Comparison of ENCODE assay signal across 2 cellular contexts in the genomic region with DNA sequence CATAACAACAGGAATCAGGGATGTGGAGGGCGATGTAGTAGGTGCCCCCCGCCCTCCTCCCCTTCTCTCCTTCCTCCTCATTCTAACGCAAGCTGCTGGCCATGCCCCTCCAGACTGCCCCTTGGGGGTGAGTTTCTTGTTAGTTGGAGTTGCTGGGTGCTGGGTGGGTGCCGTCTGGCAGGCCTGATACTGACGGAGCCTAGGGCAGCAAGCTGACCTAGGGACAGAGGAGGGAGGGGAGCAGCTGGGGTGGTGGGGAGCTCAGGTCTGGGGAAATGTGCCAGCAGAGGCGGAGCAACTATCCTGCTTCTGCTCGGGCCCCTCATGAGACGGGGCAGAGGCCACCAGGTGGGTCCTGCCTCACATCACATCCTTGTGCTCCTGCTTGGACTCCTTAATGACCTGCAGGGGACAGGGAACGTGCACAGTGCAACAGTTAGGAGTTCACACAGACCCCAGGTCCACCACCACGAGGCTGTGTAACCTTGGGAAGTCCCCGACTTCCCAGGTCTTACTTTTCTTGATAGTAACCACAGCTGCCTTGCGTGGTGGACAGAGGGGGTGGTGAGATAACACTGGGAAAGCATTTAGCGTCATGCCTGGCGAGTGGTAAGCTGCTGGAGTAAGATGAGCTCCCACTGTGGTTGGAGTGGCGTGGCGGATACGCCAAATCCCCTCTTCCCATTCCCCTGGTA.
TF ChIP-seq lines count a peak whose summit lies in the region.

No MANE protein-coding gene starts in this region.

TF ChIP-seq in K562, 482 proteins besides CTCF, POLR2A, EP300 and RAD21 (continues in another document):
- TF ChIP-seq, protein P1, sequence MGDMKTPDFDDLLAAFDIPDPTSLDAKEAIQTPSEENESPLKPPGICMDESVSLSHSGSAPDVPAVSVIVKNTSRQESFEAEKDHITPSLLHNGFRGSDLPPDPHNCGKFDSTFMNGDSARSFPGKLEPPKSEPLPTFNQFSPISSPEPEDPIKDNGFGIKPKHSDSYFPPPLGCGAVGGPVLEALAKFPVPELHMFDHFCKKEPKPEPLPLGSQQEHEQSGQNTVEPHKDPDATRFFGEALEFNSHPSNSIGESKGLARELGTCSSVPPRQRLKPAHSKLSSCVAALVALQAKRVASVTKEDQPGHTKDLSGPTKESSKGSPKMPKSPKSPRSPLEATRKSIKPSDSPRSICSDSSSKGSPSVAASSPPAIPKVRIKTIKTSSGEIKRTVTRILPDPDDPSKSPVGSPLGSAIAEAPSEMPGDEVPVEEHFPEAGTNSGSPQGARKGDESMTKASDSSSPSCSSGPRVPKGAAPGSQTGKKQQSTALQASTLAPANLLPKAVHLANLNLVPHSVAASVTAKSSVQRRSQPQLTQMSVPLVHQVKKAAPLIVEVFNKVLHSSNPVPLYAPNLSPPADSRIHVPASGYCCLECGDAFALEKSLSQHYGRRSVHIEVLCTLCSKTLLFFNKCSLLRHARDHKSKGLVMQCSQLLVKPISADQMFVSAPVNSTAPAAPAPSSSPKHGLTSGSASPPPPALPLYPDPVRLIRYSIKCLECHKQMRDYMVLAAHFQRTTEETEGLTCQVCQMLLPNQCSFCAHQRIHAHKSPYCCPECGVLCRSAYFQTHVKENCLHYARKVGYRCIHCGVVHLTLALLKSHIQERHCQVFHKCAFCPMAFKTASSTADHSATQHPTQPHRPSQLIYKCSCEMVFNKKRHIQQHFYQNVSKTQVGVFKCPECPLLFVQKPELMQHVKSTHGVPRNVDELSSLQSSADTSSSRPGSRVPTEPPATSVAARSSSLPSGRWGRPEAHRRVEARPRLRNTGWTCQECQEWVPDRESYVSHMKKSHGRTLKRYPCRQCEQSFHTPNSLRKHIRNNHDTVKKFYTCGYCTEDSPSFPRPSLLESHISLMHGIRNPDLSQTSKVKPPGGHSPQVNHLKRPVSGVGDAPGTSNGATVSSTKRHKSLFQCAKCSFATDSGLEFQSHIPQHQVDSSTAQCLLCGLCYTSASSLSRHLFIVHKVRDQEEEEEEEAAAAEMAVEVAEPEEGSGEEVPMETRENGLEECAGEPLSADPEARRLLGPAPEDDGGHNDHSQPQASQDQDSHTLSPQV (IDR thresholded peaks at IDR 0.05), result peak; percentile 90
- TF ChIP-seq MEIS2 (IDR thresholded peaks at IDR 0.05; ENCODE audit: partially characterized antibody), result no peak
- TF ChIP-seq, protein P2, sequence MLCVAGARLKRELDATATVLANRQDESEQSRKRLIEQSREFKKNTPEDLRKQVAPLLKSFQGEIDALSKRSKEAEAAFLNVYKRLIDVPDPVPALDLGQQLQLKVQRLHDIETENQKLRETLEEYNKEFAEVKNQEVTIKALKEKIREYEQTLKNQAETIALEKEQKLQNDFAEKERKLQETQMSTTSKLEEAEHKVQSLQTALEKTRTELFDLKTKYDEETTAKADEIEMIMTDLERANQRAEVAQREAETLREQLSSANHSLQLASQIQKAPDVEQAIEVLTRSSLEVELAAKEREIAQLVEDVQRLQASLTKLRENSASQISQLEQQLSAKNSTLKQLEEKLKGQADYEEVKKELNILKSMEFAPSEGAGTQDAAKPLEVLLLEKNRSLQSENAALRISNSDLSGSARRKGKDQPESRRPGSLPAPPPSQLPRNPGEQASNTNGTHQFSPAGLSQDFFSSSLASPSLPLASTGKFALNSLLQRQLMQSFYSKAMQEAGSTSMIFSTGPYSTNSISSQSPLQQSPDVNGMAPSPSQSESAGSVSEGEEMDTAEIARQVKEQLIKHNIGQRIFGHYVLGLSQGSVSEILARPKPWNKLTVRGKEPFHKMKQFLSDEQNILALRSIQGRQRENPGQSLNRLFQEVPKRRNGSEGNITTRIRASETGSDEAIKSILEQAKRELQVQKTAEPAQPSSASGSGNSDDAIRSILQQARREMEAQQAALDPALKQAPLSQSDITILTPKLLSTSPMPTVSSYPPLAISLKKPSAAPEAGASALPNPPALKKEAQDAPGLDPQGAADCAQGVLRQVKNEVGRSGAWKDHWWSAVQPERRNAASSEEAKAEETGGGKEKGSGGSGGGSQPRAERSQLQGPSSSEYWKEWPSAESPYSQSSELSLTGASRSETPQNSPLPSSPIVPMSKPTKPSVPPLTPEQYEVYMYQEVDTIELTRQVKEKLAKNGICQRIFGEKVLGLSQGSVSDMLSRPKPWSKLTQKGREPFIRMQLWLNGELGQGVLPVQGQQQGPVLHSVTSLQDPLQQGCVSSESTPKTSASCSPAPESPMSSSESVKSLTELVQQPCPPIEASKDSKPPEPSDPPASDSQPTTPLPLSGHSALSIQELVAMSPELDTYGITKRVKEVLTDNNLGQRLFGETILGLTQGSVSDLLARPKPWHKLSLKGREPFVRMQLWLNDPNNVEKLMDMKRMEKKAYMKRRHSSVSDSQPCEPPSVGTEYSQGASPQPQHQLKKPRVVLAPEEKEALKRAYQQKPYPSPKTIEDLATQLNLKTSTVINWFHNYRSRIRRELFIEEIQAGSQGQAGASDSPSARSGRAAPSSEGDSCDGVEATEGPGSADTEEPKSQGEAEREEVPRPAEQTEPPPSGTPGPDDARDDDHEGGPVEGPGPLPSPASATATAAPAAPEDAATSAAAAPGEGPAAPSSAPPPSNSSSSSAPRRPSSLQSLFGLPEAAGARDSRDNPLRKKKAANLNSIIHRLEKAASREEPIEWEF (CRISPR knock-in tag; IDR thresholded peaks at IDR 0.05), result no peak
- peak; percentile 15; the same call in 1 of the 2 replicates for TF ChIP-seq KLF16 (IDR thresholded peaks at IDR 0.05)
- peak; percentile 78 for TF ChIP-seq ESRRA (IDR thresholded peaks at IDR 0.05; ENCODE audit: borderline replicate concordance, low read depth)
- peak; percentile 69; the same call in 1 of the 2 replicates for TF ChIP-seq MTA3 (IDR thresholded peaks at IDR 0.05; ENCODE audit: borderline replicate concordance)
- TF ChIP-seq, protein P3, sequence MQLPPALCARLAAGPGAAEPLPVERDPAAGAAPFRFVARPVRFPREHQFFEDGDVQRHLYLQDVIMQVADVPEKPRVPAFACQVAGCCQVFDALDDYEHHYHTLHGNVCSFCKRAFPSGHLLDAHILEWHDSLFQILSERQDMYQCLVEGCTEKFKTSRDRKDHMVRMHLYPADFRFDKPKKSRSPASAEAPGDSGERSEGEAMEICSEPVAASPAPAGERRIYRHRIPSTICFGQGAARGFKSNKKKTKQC (CRISPR knock-in tag; IDR thresholded peaks at IDR 0.05), result no peak
- no peak for TF ChIP-seq HNRNPK (IDR thresholded peaks at IDR 0.05; ENCODE audit: low read depth, low read length, poor library complexity, severe bottlenecking)
- TF ChIP-seq SIN3B (IDR thresholded peaks at IDR 0.05; ENCODE audit: low read depth), result no peak
- TF ChIP-seq WHSC1 (IDR thresholded peaks at IDR 0.05; ENCODE audit: low read length), result no peak
- no peak for TF ChIP-seq HDAC8 (tag; IDR thresholded peaks at IDR 0.05)
- TF ChIP-seq ATF7 (IDR thresholded peaks at IDR 0.05), result peak; percentile 20; the same call in 1 of the 2 replicates
- 0 out of 2 replicates have a peak, but pooled peaks have one; percentile 8 for TF ChIP-seq JUND (IDR thresholded peaks at IDR 0.05; ENCODE audit: borderline replicate concordance, low read depth, low read length)
- no peak for TF ChIP-seq JUND (tag; IDR thresholded peaks at IDR 0.05; ENCODE audit: borderline replicate concordance, low read depth, low read length)

TF ChIP-seq in WTC11, 78 proteins besides CTCF, POLR2A, EP300 and RAD21:
- no peak for TF ChIP-seq ZNF423 (CRISPR knock-in tag; IDR thresholded peaks at IDR 0.05)
- no peak for TF ChIP-seq ELF4 (CRISPR knock-in tag; IDR thresholded peaks at IDR 0.05; ENCODE audit: low read depth)
- TF ChIP-seq, protein P4, sequence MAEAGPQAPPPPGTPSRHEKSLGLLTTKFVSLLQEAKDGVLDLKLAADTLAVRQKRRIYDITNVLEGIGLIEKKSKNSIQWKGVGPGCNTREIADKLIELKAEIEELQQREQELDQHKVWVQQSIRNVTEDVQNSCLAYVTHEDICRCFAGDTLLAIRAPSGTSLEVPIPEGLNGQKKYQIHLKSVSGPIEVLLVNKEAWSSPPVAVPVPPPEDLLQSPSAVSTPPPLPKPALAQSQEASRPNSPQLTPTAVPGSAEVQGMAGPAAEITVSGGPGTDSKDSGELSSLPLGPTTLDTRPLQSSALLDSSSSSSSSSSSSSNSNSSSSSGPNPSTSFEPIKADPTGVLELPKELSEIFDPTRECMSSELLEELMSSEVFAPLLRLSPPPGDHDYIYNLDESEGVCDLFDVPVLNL (CRISPR knock-in tag; IDR thresholded peaks at IDR 0.05; ENCODE audit: borderline replicate concordance, low read depth), result no peak
- TF ChIP-seq NFE2L1 (CRISPR knock-in tag; IDR thresholded peaks at IDR 0.05), result no peak
- no peak for TF ChIP-seq ZNF121 (CRISPR knock-in tag; IDR thresholded peaks at IDR 0.05)
- TF ChIP-seq, protein P5, sequence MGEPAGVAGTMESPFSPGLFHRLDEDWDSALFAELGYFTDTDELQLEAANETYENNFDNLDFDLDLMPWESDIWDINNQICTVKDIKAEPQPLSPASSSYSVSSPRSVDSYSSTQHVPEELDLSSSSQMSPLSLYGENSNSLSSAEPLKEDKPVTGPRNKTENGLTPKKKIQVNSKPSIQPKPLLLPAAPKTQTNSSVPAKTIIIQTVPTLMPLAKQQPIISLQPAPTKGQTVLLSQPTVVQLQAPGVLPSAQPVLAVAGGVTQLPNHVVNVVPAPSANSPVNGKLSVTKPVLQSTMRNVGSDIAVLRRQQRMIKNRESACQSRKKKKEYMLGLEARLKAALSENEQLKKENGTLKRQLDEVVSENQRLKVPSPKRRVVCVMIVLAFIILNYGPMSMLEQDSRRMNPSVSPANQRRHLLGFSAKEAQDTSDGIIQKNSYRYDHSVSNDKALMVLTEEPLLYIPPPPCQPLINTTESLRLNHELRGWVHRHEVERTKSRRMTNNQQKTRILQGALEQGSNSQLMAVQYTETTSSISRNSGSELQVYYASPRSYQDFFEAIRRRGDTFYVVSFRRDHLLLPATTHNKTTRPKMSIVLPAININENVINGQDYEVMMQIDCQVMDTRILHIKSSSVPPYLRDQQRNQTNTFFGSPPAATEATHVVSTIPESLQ (CRISPR knock-in tag; IDR thresholded peaks at IDR 0.05), result no peak
- TF ChIP-seq KAT7 (CRISPR knock-in tag; IDR thresholded peaks at IDR 0.05; ENCODE audit: borderline replicate concordance), result no peak
- TF ChIP-seq, protein P6, sequence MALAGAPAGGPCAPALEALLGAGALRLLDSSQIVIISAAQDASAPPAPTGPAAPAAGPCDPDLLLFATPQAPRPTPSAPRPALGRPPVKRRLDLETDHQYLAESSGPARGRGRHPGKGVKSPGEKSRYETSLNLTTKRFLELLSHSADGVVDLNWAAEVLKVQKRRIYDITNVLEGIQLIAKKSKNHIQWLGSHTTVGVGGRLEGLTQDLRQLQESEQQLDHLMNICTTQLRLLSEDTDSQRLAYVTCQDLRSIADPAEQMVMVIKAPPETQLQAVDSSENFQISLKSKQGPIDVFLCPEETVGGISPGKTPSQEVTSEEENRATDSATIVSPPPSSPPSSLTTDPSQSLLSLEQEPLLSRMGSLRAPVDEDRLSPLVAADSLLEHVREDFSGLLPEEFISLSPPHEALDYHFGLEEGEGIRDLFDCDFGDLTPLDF (CRISPR knock-in tag; IDR thresholded peaks at IDR 0.05), result no peak
- TF ChIP-seq, protein P7, sequence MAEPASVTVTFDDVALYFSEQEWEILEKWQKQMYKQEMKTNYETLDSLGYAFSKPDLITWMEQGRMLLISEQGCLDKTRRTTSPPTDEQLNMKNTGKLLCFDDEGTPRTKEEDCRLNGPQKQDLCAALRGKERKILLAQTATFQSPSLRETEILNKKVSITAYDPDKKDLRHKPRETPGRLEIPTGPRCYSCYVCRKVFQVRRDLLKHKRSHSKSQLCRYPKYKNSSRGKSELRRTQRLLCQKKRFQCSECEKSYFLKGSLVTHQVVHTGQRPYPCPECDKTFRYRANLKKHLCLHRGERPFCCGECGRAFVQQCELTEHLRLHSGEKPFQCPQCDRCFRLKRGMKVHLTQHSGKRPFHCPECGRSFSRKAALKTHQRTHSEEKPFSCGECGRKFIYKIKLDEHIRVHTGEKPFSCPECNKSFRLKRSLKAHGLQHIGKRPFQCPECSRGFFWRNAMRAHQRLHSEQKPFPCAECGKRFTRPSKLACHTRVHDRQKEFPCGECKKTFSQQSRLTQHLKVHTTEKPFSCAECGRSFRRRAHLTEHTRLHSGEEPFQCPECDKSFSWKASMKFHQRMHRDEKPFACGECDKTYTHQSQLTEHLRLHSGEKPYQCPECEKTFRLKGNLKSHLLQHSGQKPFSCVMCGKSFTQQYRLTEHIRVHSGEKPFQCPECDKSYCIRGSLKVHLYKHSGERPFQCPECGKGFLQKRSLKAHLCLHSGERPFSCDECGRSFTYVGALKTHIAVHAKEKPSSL (CRISPR knock-in tag; conservative IDR thresholded peaks at IDR 0.05), result no peak
- TF ChIP-seq EMX1 (CRISPR knock-in tag; IDR thresholded peaks at IDR 0.05), result no peak
- no peak for TF ChIP-seq ZNF396 (CRISPR knock-in tag; IDR thresholded peaks at IDR 0.05; ENCODE audit: borderline replicate concordance)
- TF ChIP-seq FOXK1 (CRISPR knock-in tag; IDR thresholded peaks at IDR 0.05), result no peak
